ENCODE assay signal across 1 cellular context in the genomic region with DNA sequence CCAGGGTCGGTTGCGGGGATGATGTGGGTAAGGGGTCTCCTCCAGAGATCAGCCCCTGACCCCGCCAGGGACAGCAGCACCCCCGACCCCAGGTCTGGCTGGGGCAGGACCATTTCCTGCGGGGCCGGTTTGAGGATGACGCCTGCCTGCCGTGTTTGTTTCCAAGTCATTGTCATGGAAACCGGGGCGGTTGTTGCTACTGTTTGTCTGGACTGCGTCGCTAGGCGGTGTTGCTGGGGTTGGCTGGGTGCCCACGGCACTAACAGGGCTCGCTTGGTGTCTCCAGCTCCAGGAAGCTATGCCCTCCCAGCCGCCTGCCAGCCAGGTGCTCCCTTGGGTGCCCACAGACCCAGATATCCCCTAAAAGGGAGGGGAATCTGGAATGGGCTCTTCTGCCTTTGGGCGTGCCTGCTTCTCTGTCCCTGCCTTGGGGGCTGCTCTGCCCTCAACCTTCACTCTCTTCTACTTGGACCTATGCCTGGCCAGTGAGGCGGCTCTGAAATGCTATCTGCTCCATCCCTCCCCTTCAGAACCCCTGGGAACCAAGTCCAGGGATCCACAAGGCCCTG.
TF ChIP-seq lines count a peak whose summit lies in the region.

No MANE protein-coding gene starts in this region.

TF ChIP-seq in HepG2, 621 proteins besides CTCF, POLR2A, EP300 and RAD21 (continues in another document):
- TF ChIP-seq, protein P1, sequence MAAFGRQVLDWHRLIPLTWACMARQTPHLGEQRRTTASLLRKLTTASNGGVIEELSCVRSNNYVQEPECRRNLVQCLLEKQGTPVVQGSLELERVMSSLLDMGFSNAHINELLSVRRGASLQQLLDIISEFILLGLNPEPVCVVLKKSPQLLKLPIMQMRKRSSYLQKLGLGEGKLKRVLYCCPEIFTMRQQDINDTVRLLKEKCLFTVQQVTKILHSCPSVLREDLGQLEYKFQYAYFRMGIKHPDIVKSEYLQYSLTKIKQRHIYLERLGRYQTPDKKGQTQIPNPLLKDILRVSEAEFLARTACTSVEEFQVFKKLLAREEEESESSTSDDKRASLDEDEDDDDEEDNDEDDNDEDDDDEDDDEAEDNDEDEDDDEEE (CRISPR knock-in tag; IDR thresholded peaks at IDR 0.05) = no peak
- TF ChIP-seq FOXC1 (CRISPR knock-in tag; IDR thresholded peaks at IDR 0.05; ENCODE audit: borderline replicate concordance) (0 out of 2 replicates have a peak, but pooled peaks have one; percentile 36), FOXA1 (IDR thresholded peaks at IDR 0.05) (no peak), FOXA1 (CRISPR knock-in tag; IDR thresholded peaks at IDR 0.05) (peak; percentile 60; the same call in 1 of the 2 replicates), NR2F1 (CRISPR knock-in tag; IDR thresholded peaks at IDR 0.05) (peak in 1 of 2 experiments; percentile 29; a peak in 1 of 4 replicates), MAZ (IDR thresholded peaks at IDR 0.05; ENCODE audit: borderline replicate concordance, low read depth, low read length) (no peak), MAZ (CRISPR knock-in tag; IDR thresholded peaks at IDR 0.05; ENCODE audit: low read depth) (0 out of 2 replicates have a peak, but pooled peaks have one; percentile 42), SIX4 (CRISPR knock-in tag; IDR thresholded peaks at IDR 0.05) (no peak), DR1 (CRISPR knock-in tag; IDR thresholded peaks at IDR 0.05) (no peak), HOXA7 (CRISPR knock-in tag; IDR thresholded peaks at IDR 0.05) (no peak), SAP130 (CRISPR knock-in tag; IDR thresholded peaks at IDR 0.05; ENCODE audit: low read depth) (peak; percentile 91), SALL1 (CRISPR knock-in tag; IDR thresholded peaks at IDR 0.05) (peak; percentile 55; the same call in 1 of the 2 replicates), NFE2 (CRISPR knock-in tag; IDR thresholded peaks at IDR 0.05) (no peak), STAG1 (CRISPR knock-in tag; IDR thresholded peaks at IDR 0.05) (peak; percentile 20; the same call in 1 of the 2 replicates), ZNF263 (CRISPR knock-in tag; IDR thresholded peaks at IDR 0.05) (peak; percentile 51; the same call in 1 of the 2 replicates), ZFY (CRISPR knock-in tag; IDR thresholded peaks at IDR 0.05) (0 out of 2 replicates have a peak, but pooled peaks have one; percentile 11), FOXK1 (CRISPR knock-in tag; IDR thresholded peaks at IDR 0.05; ENCODE audit: borderline replicate concordance, low read depth) (peak; percentile 79; the same call in 1 of the 2 replicates), ZNF264 (CRISPR knock-in tag; IDR thresholded peaks at IDR 0.05) (peak; percentile 94), XBP1 (CRISPR knock-in tag; IDR thresholded peaks at IDR 0.05) (no peak), FOXO1 (CRISPR knock-in tag; IDR thresholded peaks at IDR 0.05) (peak; percentile 63; the same call in 1 of the 2 replicates), HNRNPL (IDR thresholded peaks at IDR 0.05; ENCODE audit: low read depth, low read length) (peak; percentile 87), TMF1 (CRISPR knock-in tag; IDR thresholded peaks at IDR 0.05; ENCODE audit: low read depth) (no peak), HMGA1 (CRISPR knock-in tag; conservative IDR thresholded peaks at IDR 0.05) (no peak), MXD4 (CRISPR knock-in tag; IDR thresholded peaks at IDR 0.05) (0 out of 2 replicates have a peak, but pooled peaks have one; percentile 23), ZNF563 (CRISPR knock-in tag; IDR thresholded peaks at IDR 0.05) (no peak), FOXJ3 (CRISPR knock-in tag; IDR thresholded peaks at IDR 0.05; ENCODE audit: borderline replicate concordance) (peak; percentile 87), ZNF713 (CRISPR knock-in tag; IDR thresholded peaks at IDR 0.05) (no peak), ETV5 (CRISPR knock-in tag; IDR thresholded peaks at IDR 0.05; ENCODE audit: borderline replicate concordance) (0 out of 2 replicates have a peak, but pooled peaks have one; percentile 30), KDM2A (CRISPR knock-in tag; IDR thresholded peaks at IDR 0.05; ENCODE audit: borderline replicate concordance, low read depth) (peak; percentile 55; the same call in 1 of the 2 replicates), ZNF431 (CRISPR knock-in tag; IDR thresholded peaks at IDR 0.05; ENCODE audit: borderline replicate concordance, low read depth) (no peak), RORA (CRISPR knock-in tag; IDR thresholded peaks at IDR 0.05) (no peak), ZNF382 (CRISPR knock-in tag; IDR thresholded peaks at IDR 0.05; ENCODE audit: borderline replicate concordance) (no peak), GTF2F1 (IDR thresholded peaks at IDR 0.05; ENCODE audit: low read length) (0 out of 2 replicates have a peak, but pooled peaks have one; percentile 49), NR2F6 (IDR thresholded peaks at IDR 0.05) (no peak), NR2F6 (CRISPR knock-in tag; IDR thresholded peaks at IDR 0.05) (peak; percentile 19; the same call in 1 of the 2 replicates), SOX5 (CRISPR knock-in tag; IDR thresholded peaks at IDR 0.05; ENCODE audit: borderline replicate concordance) (peak; percentile 15; the same call in 1 of the 2 replicates), SMYD3 (CRISPR knock-in tag; IDR thresholded peaks at IDR 0.05) (no peak), RFX3 (CRISPR knock-in tag; IDR thresholded peaks at IDR 0.05) (peak; percentile 89), RFX1 (IDR thresholded peaks at IDR 0.05) (peak; percentile 94), ZNF891 (CRISPR knock-in tag; IDR thresholded peaks at IDR 0.05) (no peak), RXRA (CRISPR knock-in tag; IDR thresholded peaks at IDR 0.05) (peak; percentile 53; the same call in 1 of the 2 replicates), ZSCAN12 (CRISPR knock-in tag; IDR thresholded peaks at IDR 0.05) (no peak), FOXP1 (IDR thresholded peaks at IDR 0.05) (no peak), FOXP1 (CRISPR knock-in tag; IDR thresholded peaks at IDR 0.05) (peak; percentile 49; the same call in 1 of the 2 replicates), FOXA3 (CRISPR knock-in tag; IDR thresholded peaks at IDR 0.05) (peak; percentile 48; the same call in 1 of the 2 replicates), SKI (IDR thresholded peaks at IDR 0.05; ENCODE audit: partially characterized antibody) (peak; percentile 77), ZBTB7A (CRISPR knock-in tag; IDR thresholded peaks at IDR 0.05) (no peak), SIN3A (IDR thresholded peaks at IDR 0.05; ENCODE audit: borderline replicate concordance, low read depth, low read length) (peak; percentile 88; the same call in 1 of the 2 replicates), GABPB1 (CRISPR knock-in tag; IDR thresholded peaks at IDR 0.05) (0 out of 2 replicates have a peak, but pooled peaks have one; percentile 16)
- TF ChIP-seq, protein P2, sequence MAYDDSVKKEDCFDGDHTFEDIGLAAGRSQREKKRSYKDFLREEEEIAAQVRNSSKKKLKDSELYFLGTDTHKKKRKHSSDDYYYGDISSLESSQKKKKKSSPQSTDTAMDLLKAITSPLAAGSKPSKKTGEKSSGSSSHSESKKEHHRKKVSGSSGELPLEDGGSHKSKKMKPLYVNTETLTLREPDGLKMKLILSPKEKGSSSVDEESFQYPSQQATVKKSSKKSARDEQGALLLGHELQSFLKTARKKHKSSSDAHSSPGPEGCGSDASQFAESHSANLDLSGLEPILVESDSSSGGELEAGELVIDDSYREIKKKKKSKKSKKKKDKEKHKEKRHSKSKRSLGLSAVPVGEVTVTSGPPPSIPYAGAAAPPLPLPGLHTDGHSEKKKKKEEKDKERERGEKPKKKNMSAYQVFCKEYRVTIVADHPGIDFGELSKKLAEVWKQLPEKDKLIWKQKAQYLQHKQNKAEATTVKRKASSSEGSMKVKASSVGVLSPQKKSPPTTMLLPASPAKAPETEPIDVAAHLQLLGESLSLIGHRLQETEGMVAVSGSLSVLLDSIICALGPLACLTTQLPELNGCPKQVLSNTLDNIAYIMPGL (CRISPR knock-in tag; IDR thresholded peaks at IDR 0.05; ENCODE audit: borderline replicate concordance in 1 of 2, low read depth in 1 of 2) = peak in 1 of 2 experiments; percentile 21; a peak in 1 of 4 replicates
- TF ChIP-seq, protein P3, sequence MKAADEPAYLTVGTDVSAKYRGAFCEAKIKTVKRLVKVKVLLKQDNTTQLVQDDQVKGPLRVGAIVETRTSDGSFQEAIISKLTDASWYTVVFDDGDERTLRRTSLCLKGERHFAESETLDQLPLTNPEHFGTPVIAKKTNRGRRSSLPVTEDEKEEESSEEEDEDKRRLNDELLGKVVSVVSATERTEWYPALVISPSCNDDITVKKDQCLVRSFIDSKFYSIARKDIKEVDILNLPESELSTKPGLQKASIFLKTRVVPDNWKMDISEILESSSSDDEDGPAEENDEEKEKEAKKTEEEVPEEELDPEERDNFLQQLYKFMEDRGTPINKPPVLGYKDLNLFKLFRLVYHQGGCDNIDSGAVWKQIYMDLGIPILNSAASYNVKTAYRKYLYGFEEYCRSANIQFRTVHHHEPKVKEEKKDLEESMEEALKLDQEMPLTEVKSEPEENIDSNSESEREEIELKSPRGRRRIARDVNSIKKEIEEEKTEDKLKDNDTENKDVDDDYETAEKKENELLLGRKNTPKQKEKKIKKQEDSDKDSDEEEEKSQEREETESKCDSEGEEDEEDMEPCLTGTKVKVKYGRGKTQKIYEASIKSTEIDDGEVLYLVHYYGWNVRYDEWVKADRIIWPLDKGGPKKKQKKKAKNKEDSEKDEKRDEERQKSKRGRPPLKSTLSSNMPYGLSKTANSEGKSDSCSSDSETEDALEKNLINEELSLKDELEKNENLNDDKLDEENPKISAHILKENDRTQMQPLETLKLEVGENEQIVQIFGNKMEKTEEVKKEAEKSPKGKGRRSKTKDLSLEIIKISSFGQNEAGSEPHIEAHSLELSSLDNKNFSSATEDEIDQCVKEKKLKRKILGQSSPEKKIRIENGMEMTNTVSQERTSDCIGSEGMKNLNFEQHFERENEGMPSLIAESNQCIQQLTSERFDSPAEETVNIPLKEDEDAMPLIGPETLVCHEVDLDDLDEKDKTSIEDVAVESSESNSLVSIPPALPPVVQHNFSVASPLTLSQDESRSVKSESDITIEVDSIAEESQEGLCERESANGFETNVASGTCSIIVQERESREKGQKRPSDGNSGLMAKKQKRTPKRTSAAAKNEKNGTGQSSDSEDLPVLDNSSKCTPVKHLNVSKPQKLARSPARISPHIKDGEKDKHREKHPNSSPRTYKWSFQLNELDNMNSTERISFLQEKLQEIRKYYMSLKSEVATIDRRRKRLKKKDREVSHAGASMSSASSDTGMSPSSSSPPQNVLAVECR (CRISPR knock-in tag; IDR thresholded peaks at IDR 0.05; ENCODE audit: borderline replicate concordance) = peak; percentile 56; the same call in 1 of the 2 replicates
- TF ChIP-seq, protein P4, sequence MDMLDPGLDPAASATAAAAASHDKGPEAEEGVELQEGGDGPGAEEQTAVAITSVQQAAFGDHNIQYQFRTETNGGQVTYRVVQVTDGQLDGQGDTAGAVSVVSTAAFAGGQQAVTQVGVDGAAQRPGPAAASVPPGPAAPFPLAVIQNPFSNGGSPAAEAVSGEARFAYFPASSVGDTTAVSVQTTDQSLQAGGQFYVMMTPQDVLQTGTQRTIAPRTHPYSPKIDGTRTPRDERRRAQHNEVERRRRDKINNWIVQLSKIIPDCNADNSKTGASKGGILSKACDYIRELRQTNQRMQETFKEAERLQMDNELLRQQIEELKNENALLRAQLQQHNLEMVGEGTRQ (IDR thresholded peaks at IDR 0.05; ENCODE audit: low read depth, low read length) = no peak
- TF ChIP-seq, protein P4 (CRISPR knock-in tag; IDR thresholded peaks at IDR 0.05; ENCODE audit: borderline replicate concordance) = no peak
- TF ChIP-seq, protein P5, sequence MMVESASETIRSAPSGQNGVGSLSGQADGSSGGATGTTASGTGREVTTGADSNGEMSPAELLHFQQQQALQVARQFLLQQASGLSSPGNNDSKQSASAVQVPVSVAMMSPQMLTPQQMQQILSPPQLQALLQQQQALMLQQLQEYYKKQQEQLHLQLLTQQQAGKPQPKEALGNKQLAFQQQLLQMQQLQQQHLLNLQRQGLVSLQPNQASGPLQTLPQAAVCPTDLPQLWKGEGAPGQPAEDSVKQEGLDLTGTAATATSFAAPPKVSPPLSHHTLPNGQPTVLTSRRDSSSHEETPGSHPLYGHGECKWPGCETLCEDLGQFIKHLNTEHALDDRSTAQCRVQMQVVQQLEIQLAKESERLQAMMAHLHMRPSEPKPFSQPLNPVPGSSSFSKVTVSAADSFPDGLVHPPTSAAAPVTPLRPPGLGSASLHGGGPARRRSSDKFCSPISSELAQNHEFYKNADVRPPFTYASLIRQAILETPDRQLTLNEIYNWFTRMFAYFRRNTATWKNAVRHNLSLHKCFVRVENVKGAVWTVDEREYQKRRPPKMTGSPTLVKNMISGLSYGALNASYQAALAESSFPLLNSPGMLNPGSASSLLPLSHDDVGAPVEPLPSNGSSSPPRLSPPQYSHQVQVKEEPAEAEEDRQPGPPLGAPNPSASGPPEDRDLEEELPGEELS (CRISPR knock-in tag; IDR thresholded peaks at IDR 0.05) = peak; percentile 41; the same call in 1 of the 2 replicates
- TF ChIP-seq, protein P6, sequence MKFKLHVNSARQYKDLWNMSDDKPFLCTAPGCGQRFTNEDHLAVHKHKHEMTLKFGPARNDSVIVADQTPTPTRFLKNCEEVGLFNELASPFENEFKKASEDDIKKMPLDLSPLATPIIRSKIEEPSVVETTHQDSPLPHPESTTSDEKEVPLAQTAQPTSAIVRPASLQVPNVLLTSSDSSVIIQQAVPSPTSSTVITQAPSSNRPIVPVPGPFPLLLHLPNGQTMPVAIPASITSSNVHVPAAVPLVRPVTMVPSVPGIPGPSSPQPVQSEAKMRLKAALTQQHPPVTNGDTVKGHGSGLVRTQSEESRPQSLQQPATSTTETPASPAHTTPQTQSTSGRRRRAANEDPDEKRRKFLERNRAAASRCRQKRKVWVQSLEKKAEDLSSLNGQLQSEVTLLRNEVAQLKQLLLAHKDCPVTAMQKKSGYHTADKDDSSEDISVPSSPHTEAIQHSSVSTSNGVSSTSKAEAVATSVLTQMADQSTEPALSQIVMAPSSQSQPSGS (CRISPR knock-in tag; IDR thresholded peaks at IDR 0.05) = no peak
- TF ChIP-seq, protein P7, sequence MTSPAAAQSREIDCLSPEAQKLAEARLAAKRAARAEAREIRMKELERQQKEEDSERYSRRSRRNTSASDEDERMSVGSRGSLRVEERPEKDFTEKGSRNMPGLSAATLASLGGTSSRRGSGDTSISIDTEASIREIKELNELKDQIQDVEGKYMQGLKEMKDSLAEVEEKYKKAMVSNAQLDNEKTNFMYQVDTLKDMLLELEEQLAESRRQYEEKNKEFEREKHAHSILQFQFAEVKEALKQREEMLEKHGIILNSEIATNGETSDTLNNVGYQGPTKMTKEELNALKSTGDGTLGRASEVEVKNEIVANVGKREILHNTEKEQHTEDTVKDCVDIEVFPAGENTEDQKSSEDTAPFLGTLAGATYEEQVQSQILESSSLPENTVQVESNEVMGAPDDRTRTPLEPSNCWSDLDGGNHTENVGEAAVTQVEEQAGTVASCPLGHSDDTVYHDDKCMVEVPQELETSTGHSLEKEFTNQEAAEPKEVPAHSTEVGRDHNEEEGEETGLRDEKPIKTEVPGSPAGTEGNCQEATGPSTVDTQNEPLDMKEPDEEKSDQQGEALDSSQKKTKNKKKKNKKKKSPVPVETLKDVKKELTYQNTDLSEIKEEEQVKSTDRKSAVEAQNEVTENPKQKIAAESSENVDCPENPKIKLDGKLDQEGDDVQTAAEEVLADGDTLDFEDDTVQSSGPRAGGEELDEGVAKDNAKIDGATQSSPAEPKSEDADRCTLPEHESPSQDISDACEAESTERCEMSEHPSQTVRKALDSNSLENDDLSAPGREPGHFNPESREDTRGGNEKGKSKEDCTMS (CRISPR knock-in tag; conservative IDR thresholded peaks at IDR 0.05) = no peak
